In genomic region chr1:65310078-65310587, GRCh38 we compare ENCODE assay signal across 9 cellular contexts. TPM values are rescaled to one million over a fixed set of nuclear protein-coding genes. Genes with fewer than 3 reads are reported as not detected.
DNase-seq lines count a peak whose midpoint lies in the region; ATAC-seq, FAIRE-seq and TF ChIP-seq lines count a peak whose summit lies in the region.
"Had no signal": no experiment of that assay in that cellular context is flagged by ENCODE, and none has a peak within 500 bp of the region (broad histone marks: within the 10 kb centered on the region; RNA-seq: fewer than 3 reads in every experiment).

No MANE protein-coding gene starts in this region.

- H3K4me3 Mint-ChIP-seq in T-helper 17 cell (peak overlapping the region; percentile 49), immature natural killer cell (peak overlapping the region in 2 of 5 donors; percentile 2 to 38)
- no peak overlapping the region for H3K4me3 Mint-ChIP-seq in stimulated activated memory B cell treated with anti-CD40 and anti-IgM and Interleukin-4, amounts not matched to agents 10 μg/mL and 1 μg/mL and 100 μg/mL, for 72 hours

- H3K9me3 ChIP-seq in A549, result no peaks in the 10 kb centered on the region
- no peaks in the 10 kb centered on the region for H3K9me3 ChIP-seq in HUES64 (ENCODE audit: insufficient read depth, low read depth, low read length)
- no peaks in the 10 kb centered on the region for H3K9me3 ChIP-seq in T-helper 17 cell (ENCODE audit: control insufficient read depth, low read length, poor library complexity, severe bottlenecking)
- H3K9me3 ChIP-seq in hepatocyte (ENCODE audit: low read depth), result no peaks in the 10 kb centered on the region

- H3K9me3 Mint-ChIP-seq in stimulated activated memory B cell treated with anti-CD40 and anti-IgM and Interleukin-4, amounts not matched to agents 10 μg/mL and 1 μg/mL and 100 μg/mL, for 72 hours, result no peaks in the 10 kb centered on the region
- H3K9me3 Mint-ChIP-seq in immature natural killer cell, result peaks cover 0 to 15% (median 5%) of the 10 kb centered on the region in 6 donors

- TF ChIP-seq POLR2A in A549 (IDR thresholded peaks at IDR 0.05; ENCODE audit: low read length), result no peak

- peak overlapping the region; percentile 43 for H3K9ac ChIP-seq in HUES64 (ENCODE audit: low read depth, low read length)

- H3K27ac Mint-ChIP-seq in T-helper 17 cell (no peak overlapping the region), immature natural killer cell (no peak overlapping the region)
- no peak overlapping the region for H3K27ac Mint-ChIP-seq in stimulated activated memory B cell treated with anti-CD40 and anti-IgM and Interleukin-4, amounts not matched to agents 10 μg/mL and 1 μg/mL and 100 μg/mL, for 72 hours

- CTCF ChIA-PET in A549 (lab: Yijun Ruan, JAX), result interaction anchor here (1.5 kb wide), 1 partner anchor 36 kb away, joined by 3 read pairs; no protein-coding TSS in a partner anchor

- H4K20me1 ChIP-seq in hepatocyte (ENCODE audit: insufficient read depth, poor library complexity, severe bottlenecking), result no peaks in the 10 kb centered on the region

- no peak for TF ChIP-seq EP300 in A549 (IDR thresholded peaks at IDR 0.05)

- no peaks in the 10 kb centered on the region for H3K36me3 ChIP-seq in HUES64 (ENCODE audit: insufficient read depth, low read length)
- H3K36me3 ChIP-seq in hepatocyte (replicated peaks; ENCODE audit: insufficient read depth, low read depth), result no peaks in the 10 kb centered on the region

- no peak overlapping the region for H2AFZ ChIP-seq in hepatocyte

- FAIRE-seq in A549 (lab: Jason Lieb, UNC), result no peak

- H3K36me3 Mint-ChIP-seq in T-helper 17 cell (ENCODE audit: low read depth), result no peaks in the 10 kb centered on the region
- no peaks in the 10 kb centered on the region for H3K36me3 Mint-ChIP-seq in stimulated activated memory B cell treated with anti-CD40 and anti-IgM and Interleukin-4, amounts not matched to agents 10 μg/mL and 1 μg/mL and 100 μg/mL, for 72 hours
- H3K36me3 Mint-ChIP-seq in immature natural killer cell, result peaks cover 0 to 4% (median 3%) of the 10 kb centered on the region in 3 donors

- H3K27me3 ChIP-seq in HUES64 (ENCODE audit: insufficient read depth, low read length) (peaks cover 17% of the 10 kb centered on the region), hepatocyte (peaks cover 19% of the 10 kb centered on the region)

- ATAC-seq in A549 (peak; percentile 63 to 70; a peak in 5 of 6 replicates), T-helper 17 cell (peak; percentile 23), GM18867 (IDR thresholded peaks at IDR 0.05; ENCODE audit: unreplicated experiment) (no peak)
- ATAC-seq in stimulated activated memory B cell treated with anti-CD40 and anti-IgM and Interleukin-4, amounts not matched to agents 10 μg/mL and 1 μg/mL and 100 μg/mL, for 72 hours, result peak; percentile 8

- POLR2A ChIA-PET in A549 (lab: Yijun Ruan, JAX), result interaction anchor here (0.6 kb wide), 1 partner anchor 110 kb away, joined by 4 read pairs; the partner anchor contains the start of genes LEPR and LEPROT

- H3K4me1 ChIP-seq in A549 (no peaks in the 10 kb centered on the region), HUES64 (ENCODE audit: insufficient read depth, low read length) (peaks cover 21% of the 10 kb centered on the region), hepatocyte (ENCODE audit: insufficient read depth) (peaks cover 10% of the 10 kb centered on the region)

- peak overlapping the region; percentile 97 for H3K4me2 ChIP-seq in A549
- peak overlapping the region; percentile 100 for H3K4me2 ChIP-seq in hepatocyte

- WGBS in A549 (ENCODE audit: missing lambda C conversion rate), result 30% methylated on average over 5 of the region's 12 CpGs
- WGBS in HUES64, result 2% methylated on average over 12 of the region's 12 CpGs
- 9% methylated on average over 8 of the region's 12 CpGs for WGBS in hepatocyte (ENCODE audit: low lambda C conversion rate, missing lambda C conversion rate)

- TF ChIP-seq CTCF in A549 (IDR thresholded peaks at IDR 0.05) (no peak), hepatocyte (IDR thresholded peaks at IDR 0.05; ENCODE audit: poor library complexity) (no peak)

- H3K27me3 Mint-ChIP-seq in T-helper 17 cell (peaks cover 43% of the 10 kb centered on the region), immature natural killer cell (ENCODE audit: low read depth in 3 of 3) (peaks cover 12 to 36% (median 18%) of the 10 kb centered on the region in 3 donors)
- peaks cover 37% of the 10 kb centered on the region for H3K27me3 Mint-ChIP-seq in stimulated activated memory B cell treated with anti-CD40 and anti-IgM and Interleukin-4, amounts not matched to agents 10 μg/mL and 1 μg/mL and 100 μg/mL, for 72 hours

- DNase-seq in A549 (ENCODE audit: low read depth in 1 of 2, low spot score in 1 of 2) (peak in 1 of 2 experiments; percentile 4), T-helper 17 cell (no peak), hepatocyte (ENCODE audit: low spot score) (no peak), immature natural killer cell (no peak)
- DNase-seq in stimulated activated CD4-positive, alpha-beta T cell treated with anti-CD3 and anti-CD28 coated beads, Interleukin-2, amount 100 ng/mL, for 48 hours, result no peak
- DNase-seq: DND-41 had no signal

- TF ChIP-seq RAD21 in A549 (conservative IDR thresholded peaks at IDR 0.05 in 1 of 2, IDR thresholded peaks at IDR 0.05 in 1 of 2), result no peak

- H3K79me2 ChIP-seq in hepatocyte, result no peaks in the 10 kb centered on the region

- H3K4me3 ChIP-seq in A549 (peak overlapping the region; percentile 48), HUES64 (ENCODE audit: low read length) (peak overlapping the region; percentile 72), hepatocyte (no peak overlapping the region)

- peaks cover 2% of the 10 kb centered on the region for H3K4me1 Mint-ChIP-seq in T-helper 17 cell
- peaks cover 6% of the 10 kb centered on the region for H3K4me1 Mint-ChIP-seq in stimulated activated memory B cell treated with anti-CD40 and anti-IgM and Interleukin-4, amounts not matched to agents 10 μg/mL and 1 μg/mL and 100 μg/mL, for 72 hours
- H3K4me1 Mint-ChIP-seq in immature natural killer cell, result peaks cover 10 to 13% of the 10 kb centered on the region in 2 donors

- H3K9me2 ChIP-seq in hepatocyte (replicated peaks; ENCODE audit: insufficient read depth), result no peaks in the 10 kb centered on the region

- H3K27ac ChIP-seq in A549, result no peak overlapping the region
- H3K27ac ChIP-seq in HUES64 (ENCODE audit: low read depth, low read length), result peak overlapping the region; percentile 78; the same call in 1 of the 2 replicates
- H3K27ac ChIP-seq in hepatocyte, result no peak overlapping the region

TF ChIP-seq in A549, 52 proteins besides CTCF, POLR2A, EP300 and RAD21:
- TF ChIP-seq REST (IDR thresholded peaks at IDR 0.05) (peak; percentile 7; the same call in 1 of the 2 replicates), TFCP2L1 (CRISPR knock-in tag; IDR thresholded peaks at IDR 0.05) (no peak)
TF ChIP-seq in A549: peak in this region for 1.

RNA-seq across cellular contexts. Expression of gene DNAJC6, which starts 0.8 kb away (rescaled TPM):
- polyA plus RNA-seq in A549 (2011; rRNA removed), result 5.0 and 6.6 TPM in 2 replicates
- 1.8 and 2.3 TPM in 2 replicates for polyA plus RNA-seq in A549 (2012; cell fraction: cytosol; rRNA removed)
- polyA plus RNA-seq in A549 (2012; cell fraction: nucleus; rRNA removed), result 1.9 and 2.7 TPM in 2 replicates
- polyA plus RNA-seq in A549 (2017; fragmentation: RNase III; extraction: RNeasy Plus Mini Kit Qiagen cat#74134 plus additional on column Dnase treatment), result 2.8 to 3.0 TPM (median 2.9 TPM) in 3 replicates
- polyA minus RNA-seq in A549 (2011; rRNA and poly(A)+ RNA removed), result 6.5 and 8.3 TPM in 2 replicates
- polyA plus RNA-seq in HUES64 (2013, experiment 1 of 2), result 1.9 TPM
- 3.7 TPM for polyA plus RNA-seq in HUES64 (2013, experiment 2 of 2)
- total RNA-seq in T-helper 17 cell, result 1 to 10 TPM; 1.8 to 2.4 TPM
- total RNA-seq in hepatocyte, result 5.7 and 11.2 TPM in 2 replicates
- 6.0 and 9.3 TPM in 2 replicates for polyA plus RNA-seq in hepatocyte
- under 1 TPM in 2 of 3 donors, not detected in 1; 0.04 to 0.06 TPM for polyA plus RNA-seq in immature natural killer cell
